In genomic region chr13:52012512-52012836, GRCh38 we compare ENCODE assay signal across 8 cellular contexts. TPM values are rescaled to one million over a fixed set of nuclear protein-coding genes. Genes with fewer than 3 reads are reported as not detected.
DNase-seq lines count a peak whose midpoint lies in the region; ATAC-seq, FAIRE-seq and TF ChIP-seq lines count a peak whose summit lies in the region.

No MANE protein-coding gene starts in this region.

- no peak overlapping the region for H2AK5ac ChIP-seq in H1 (ENCODE audit: low read depth, low read length)

- H3K4me1 ChIP-seq in DND-41 (ENCODE audit: insufficient read depth, low read length) (peaks cover 26% of the 10 kb centered on the region), H1 (replicated peaks in 1 of 4; ENCODE audit: control insufficient read depth in 3 of 4, insufficient read depth in 4 of 4, low read length in 3 of 4) (no peaks in the 10 kb centered on the region; a peak in 1 of 7 replicates), neutrophil (ENCODE audit: control insufficient read depth in 1 of 2, insufficient read depth in 1 of 2, low read depth in 1 of 2, low read length in 1 of 2) (peaks cover 17 to 21% of the 10 kb centered on the region in 2 experiments)

- H2BK20ac ChIP-seq in H1 (ENCODE audit: low read length), result no peak overlapping the region

- H2BK120ac ChIP-seq in H1 (replicated peaks; ENCODE audit: low read depth, low read length), result peak overlapping the region; percentile 87

- H3K4me2 ChIP-seq in DND-41 (ENCODE audit: insufficient read depth, low read length), result peak overlapping the region; percentile 81
- peak overlapping the region; percentile 54 to 94 for H3K4me2 ChIP-seq in H1 (ENCODE audit: insufficient read depth in 1 of 2, low read depth in 2 of 2, low read length in 2 of 2)

- H4K91ac ChIP-seq in H1 (replicated peaks; ENCODE audit: insufficient read length, low read length), result no peak overlapping the region

- H3K36me3 ChIP-seq in DND-41 (ENCODE audit: insufficient read depth, low read length), result peaks cover 4% of the 10 kb centered on the region; the same call in 1 of the 2 replicates
- peaks cover 0 to 5% (median 0%) of the 10 kb centered on the region in 4 experiments; a peak in 2 of 8 replicates for H3K36me3 ChIP-seq in H1 (ENCODE audit: control insufficient read depth in 2 of 4, insufficient read depth in 4 of 4, low read length in 3 of 4)
- peaks cover under 1% of the 10 kb centered on the region for H3K36me3 ChIP-seq in neutrophil

- no peaks in the 10 kb centered on the region; the same call in 1 of the 2 replicates for H3K79me1 ChIP-seq in H1 (ENCODE audit: low read depth, low read length)

- peaks cover 48% of the 10 kb centered on the region for H3K79me2 ChIP-seq in DND-41 (ENCODE audit: insufficient read depth, low read length)
- peaks cover 0 to 50% of the 10 kb centered on the region in 2 experiments; a peak in 3 of 4 replicates for H3K79me2 ChIP-seq in H1 (ENCODE audit: control insufficient read depth in 1 of 2, insufficient read depth in 2 of 2, low read length in 2 of 2)

- TF ChIP-seq CTCF in DND-41 (IDR thresholded peaks at IDR 0.05; ENCODE audit: borderline replicate concordance, extremely low read depth, low read length, poor library complexity, severe bottlenecking) (no peak), NB4 (IDR thresholded peaks at IDR 0.05; ENCODE audit: low read depth, low read length) (no peak), H1 (IDR thresholded peaks at IDR 0.05; ENCODE audit: control extremely low read depth in 1 of 3, insufficient read depth in 1 of 3, low read depth in 1 of 3, low read length in 3 of 3) (no peak), neutrophil (IDR thresholded peaks at IDR 0.05) (no peak)

- H4K20me1 ChIP-seq in DND-41 (ENCODE audit: insufficient read depth, low read length), result peaks cover 2% of the 10 kb centered on the region; the same call in 1 of the 2 replicates
- peaks cover 0 to 6% of the 10 kb centered on the region in 2 experiments for H4K20me1 ChIP-seq in H1 (replicated peaks in 1 of 2; ENCODE audit: control insufficient read depth in 1 of 2, insufficient read depth in 2 of 2, low read length in 2 of 2)

- H3K4ac ChIP-seq in H1 (replicated peaks; ENCODE audit: insufficient read length, low read depth, low read length), result no peak overlapping the region

- H2AFZ ChIP-seq in DND-41 (ENCODE audit: low read depth, low read length) (peak overlapping the region; percentile 98), H1 (ENCODE audit: low read length) (peak overlapping the region; percentile 98)

- no peak for DNase-seq in DND-41
- DNase-seq in NB4 (ENCODE audit: low read depth), result no peak
- DNase-seq in H1 (ENCODE audit: low read depth in 1 of 2, low spot score in 2 of 2), result no peak
- DNase-seq in MV-4-11 (lab: John Stamatoyannopoulos, UW), result no peak
- no peak for DNase-seq in NOMO-1 (lab: John Stamatoyannopoulos, UW; ENCODE audit: unreplicated experiment in 2 of 2)

- peaks cover 8% of the 10 kb centered on the region for H3K23me2 ChIP-seq in H1 (ENCODE audit: low read depth, low read length)

- no peak overlapping the region for H4K5ac ChIP-seq in H1 (ENCODE audit: insufficient read length, low read depth, low read length)

- H4K8ac ChIP-seq in H1 (ENCODE audit: extremely low read depth, insufficient read depth, low read length), result peak overlapping the region; percentile 83; the same call in 1 of the 2 replicates

- POLR2A ChIA-PET in H1 (lab: Charles Lee; ENCODE audit: partially characterized antibody), result interaction anchor here (1.1 to 2.0 kb wide), 9 partner anchors 9 to 115 kb away, joined by 3 to 8 read pairs (median 5); no protein-coding TSS in a partner anchor

- H2BK12ac ChIP-seq in H1 (ENCODE audit: low read depth, low read length), result no peak overlapping the region

- 1% methylated on average over 8 of the region's 8 CpGs; no CpG with 5 or more reads in 1 of the 2 experiments for WGBS in H1 (ENCODE audit: extremely low coverage in 1 of 2, insufficient coverage in 1 of 2, insufficient read length in 1 of 2, insufficient replicate concordance in 2 of 2, low coverage in 1 of 2, low lambda C conversion rate in 2 of 2, missing lambda C conversion rate in 1 of 2), 2 experiments

- peak overlapping the region; percentile 95 for H3K18ac ChIP-seq in H1 (ENCODE audit: extremely low read depth, low read length)

- TF ChIP-seq POLR2A in NB4 (IDR thresholded peaks at IDR 0.05; ENCODE audit: extremely low read depth, insufficient read length), result no peak
- no peak; a peak in 1 of 3 replicates for TF ChIP-seq POLR2A in H1 (IDR thresholded peaks at IDR 0.05; ENCODE audit: control extremely low read depth in 1 of 2, low read depth in 2 of 2, low read length in 2 of 2)

- H3K27me3 ChIP-seq in DND-41 (ENCODE audit: insufficient read depth, low read length, poor library complexity) (peaks cover 38% of the 10 kb centered on the region), H1 (replicated peaks in 1 of 4; ENCODE audit: control insufficient read depth in 3 of 4, extremely low read depth in 1 of 4, insufficient read depth in 3 of 4, low read length in 3 of 4) (peaks cover 2 to 21% (median 13%) of the 10 kb centered on the region in 4 experiments), neutrophil (peaks cover 44% of the 10 kb centered on the region)

- H3K4me3 ChIP-seq in DND-41 (ENCODE audit: low read depth in 1 of 2, low read length in 2 of 2) (peak overlapping the region; percentile 95), NB4 (ENCODE audit: low read depth, low read length) (peak overlapping the region; percentile 90), H1 (ENCODE audit: extremely low read depth in 1 of 4, insufficient read depth in 2 of 4, low read depth in 3 of 4, low read length in 4 of 4) (peak overlapping the region; percentile 89 to 98 (median 94)), neutrophil (ENCODE audit: low read depth in 1 of 2, low read length in 1 of 2) (peak overlapping the region; percentile 72 to 100)

- no peak overlapping the region for H3K23ac ChIP-seq in H1 (ENCODE audit: insufficient read length)

- TF ChIP-seq RAD21 in H1 (IDR thresholded peaks at IDR 0.05 in 1 of 2, conservative IDR thresholded peaks at IDR 0.05 in 1 of 2; ENCODE audit: low read depth in 2 of 2, low read length in 2 of 2), result no peak

- H3K9me3 ChIP-seq in DND-41 (ENCODE audit: insufficient read depth, low read length, severe bottlenecking), result no peaks in the 10 kb centered on the region
- H3K9me3 ChIP-seq in H1 (ENCODE audit: insufficient read depth in 2 of 2, low read depth in 1 of 2, low read length in 1 of 2), result no peaks in the 10 kb centered on the region; a peak in 1 of 4 replicates
- no peaks in the 10 kb centered on the region for H3K9me3 ChIP-seq in neutrophil

- TF ChIP-seq EP300 in H1 (IDR thresholded peaks at IDR 0.05; ENCODE audit: borderline replicate concordance in 1 of 2, low read depth in 2 of 2, low read length in 2 of 2), result no peak

- no peak overlapping the region for H2BK15ac ChIP-seq in H1 (ENCODE audit: low read length)

- ATAC-seq in DND-41 (ENCODE audit: insufficient read depth, low read depth) (peak; percentile 11), GM19351 (IDR thresholded peaks at IDR 0.05; ENCODE audit: unreplicated experiment) (no peak), GM21515 (IDR thresholded peaks at IDR 0.05; ENCODE audit: unreplicated experiment) (no peak)

- FAIRE-seq in H1 (lab: Jason Lieb, UNC), result no peak

- H3K9ac ChIP-seq in DND-41 (ENCODE audit: low read depth, low read length), result peak overlapping the region; percentile 70
- peak overlapping the region; percentile 80 to 98 (median 90) for H3K9ac ChIP-seq in H1 (replicated peaks in 1 of 4; ENCODE audit: extremely low read depth in 1 of 4, low read depth in 3 of 4, low read length in 3 of 4)

- H2BK5ac ChIP-seq in H1 (ENCODE audit: low read depth, low read length), result peak overlapping the region; percentile 78; the same call in 1 of the 2 replicates

- H3K14ac ChIP-seq in H1 (ENCODE audit: insufficient read length), result no peak overlapping the region

- CTCF ChIA-PET in H1 (lab: Charles Lee; ENCODE audit: partially characterized antibody), result interaction anchor here (0.9 to 3.0 kb wide), 7 partner anchors 9 to 117 kb away, joined by 3 to 12 read pairs (median 3); partner anchors contain the start of genes NEK5 and UTP14C

- peak overlapping the region; percentile 77 for H3K27ac ChIP-seq in DND-41 (ENCODE audit: low read length)
- H3K27ac ChIP-seq in H1 (ENCODE audit: low read depth, low read length), result peak overlapping the region; percentile 79; the same call in 1 of the 2 replicates
- peak overlapping the region; percentile 55 for H3K27ac ChIP-seq in neutrophil

- H3K56ac ChIP-seq in H1 (replicated peaks; ENCODE audit: insufficient read length, low read depth, low read length), result peak overlapping the region; percentile 59

RNA-seq across cellular contexts. Expression of gene ALG11, which starts 0.3 kb away (rescaled TPM):
- total RNA-seq in H1 (2021; fragmentation: NEBNext Ultra II Directional; extraction: Animal tissue kit (Norgen Biotek cat#: 25700)), result 36.2 and 39.9 TPM in 2 replicates
- 4.5 and 5.2 TPM in 2 replicates for polyA plus RNA-seq in H1 (2011; rRNA removed)
- polyA plus RNA-seq in H1 (2011; cell fraction: cytosol; rRNA removed), result 10.6 TPM
- 5.4 TPM for polyA plus RNA-seq in H1 (2011; cell fraction: nucleus; rRNA removed)
- 10.0 to 24.4 TPM (median 14.9 TPM) in 4 replicates for polyA plus RNA-seq in H1 (2012, experiment 1 of 2)
- 0.72 TPM for polyA plus RNA-seq in H1 (2012, experiment 2 of 2)
- polyA plus RNA-seq in H1 (2013, experiment 1 of 2), result 17.5 TPM
- 18.2 TPM for polyA plus RNA-seq in H1 (2013, experiment 2 of 2)
- 16.6 and 23.2 TPM in 2 replicates for polyA minus RNA-seq in H1 (2011; rRNA and poly(A)+ RNA removed)
- polyA minus RNA-seq in H1 (2011; cell fraction: cytosol; rRNA and poly(A)+ RNA removed), result 10.3 TPM
- polyA minus RNA-seq in H1 (2011; cell fraction: nucleus; rRNA and poly(A)+ RNA removed), result 41.1 TPM

RNA-seq across cellular contexts. Expression of gene ATP7B, which starts 1.2 kb away (rescaled TPM):
- total RNA-seq in H1 (2021; fragmentation: NEBNext Ultra II Directional; extraction: Animal tissue kit (Norgen Biotek cat#: 25700)), result 9.2 and 10.8 TPM in 2 replicates
- polyA plus RNA-seq in H1 (2011; rRNA removed), result 4.1 and 4.4 TPM in 2 replicates
- 5.0 TPM for polyA plus RNA-seq in H1 (2011; cell fraction: cytosol; rRNA removed)
- polyA plus RNA-seq in H1 (2011; cell fraction: nucleus; rRNA removed), result 11.2 TPM
- 4.2 to 6.0 TPM (median 4.9 TPM) in 4 replicates for polyA plus RNA-seq in H1 (2012, experiment 1 of 2)
- polyA plus RNA-seq in H1 (2012, experiment 2 of 2), result 2.1 TPM
- 4.8 TPM for polyA plus RNA-seq in H1 (2013, experiment 1 of 2)
- 5.0 TPM for polyA plus RNA-seq in H1 (2013, experiment 2 of 2)
- 22.4 and 28.1 TPM in 2 replicates for polyA minus RNA-seq in H1 (2011; rRNA and poly(A)+ RNA removed)
- polyA minus RNA-seq in H1 (2011; cell fraction: cytosol; rRNA and poly(A)+ RNA removed), result 10.3 TPM
- 22.7 TPM for polyA minus RNA-seq in H1 (2011; cell fraction: nucleus; rRNA and poly(A)+ RNA removed)

RNA-seq across cellular contexts. Expression of gene UTP14C, which starts 12.0 kb away (rescaled TPM):
- 22.7 and 23.0 TPM in 2 replicates for total RNA-seq in H1 (2021; fragmentation: NEBNext Ultra II Directional; extraction: Animal tissue kit (Norgen Biotek cat#: 25700))
- polyA plus RNA-seq in H1 (2011; rRNA removed), result 4.0 and 6.8 TPM in 2 replicates
- polyA plus RNA-seq in H1 (2011; cell fraction: cytosol; rRNA removed), result 9.1 TPM
- polyA plus RNA-seq in H1 (2011; cell fraction: nucleus; rRNA removed), result 5.9 TPM
- 10.0 to 18.6 TPM (median 12.0 TPM) in 4 replicates for polyA plus RNA-seq in H1 (2012, experiment 1 of 2)
- 0.77 TPM for polyA plus RNA-seq in H1 (2012, experiment 2 of 2)
- 26.8 TPM for polyA plus RNA-seq in H1 (2013, experiment 1 of 2)
- polyA plus RNA-seq in H1 (2013, experiment 2 of 2), result 27.4 TPM
- 14.9 and 18.7 TPM in 2 replicates for polyA minus RNA-seq in H1 (2011; rRNA and poly(A)+ RNA removed)
- 10.5 TPM for polyA minus RNA-seq in H1 (2011; cell fraction: cytosol; rRNA and poly(A)+ RNA removed)
- polyA minus RNA-seq in H1 (2011; cell fraction: nucleus; rRNA and poly(A)+ RNA removed), result 20.1 TPM
